Comparison of ENCODE assay signal across 8 cellular contexts in genomic region chr11:63683133-63683991, GRCh38. TPM values are rescaled to one million over a fixed set of nuclear protein-coding genes. Genes with fewer than 3 reads are reported as not detected.
DNase-seq lines count a peak whose midpoint lies in the region; ATAC-seq and TF ChIP-seq lines count a peak whose summit lies in the region.

No MANE protein-coding gene starts in this region.

- no peak overlapping the region for H2AFZ ChIP-seq in IMR-90 (replicated peaks; ENCODE audit: low read length, poor library complexity)

- peaks cover 19 to 56% of the 10 kb centered on the region in 2 experiments; a peak in 3 of 4 replicates for H3K79me1 ChIP-seq in IMR-90 (ENCODE audit: low read depth in 1 of 2, low read length in 2 of 2)

- ATAC-seq in IMR-90 (ENCODE audit: low read depth) (no peak), HG03460 (IDR thresholded peaks at IDR 0.05; ENCODE audit: unreplicated experiment) (no peak)

- no peak overlapping the region for H4K8ac ChIP-seq in IMR-90 (ENCODE audit: low read depth in 2 of 2, low read length in 2 of 2)

- H3K27me3 ChIP-seq in BE2C: no peaks in the 10 kb centered on the region
- H3K27me3 ChIP-seq in IMR-90 (ENCODE audit: control insufficient read depth, insufficient read depth, low read length): no peaks in the 10 kb centered on the region
- H3K27me3 ChIP-seq in mononuclear cell (ENCODE audit: insufficient read depth, low read length): no peaks in the 10 kb centered on the region

- H3K56ac ChIP-seq in IMR-90 (ENCODE audit: extremely low read depth, insufficient read depth, low read length): peak overlapping the region; percentile 50; the same call in 1 of the 2 replicates

- no peak overlapping the region for H3K27ac ChIP-seq in IMR-90 (ENCODE audit: insufficient read depth, low read length)

- H4K5ac ChIP-seq in IMR-90 (ENCODE audit: low read depth, low read length): no peak overlapping the region

- H3K9me3 ChIP-seq in BE2C (no peaks in the 10 kb centered on the region), IMR-90 (ENCODE audit: control insufficient read depth, insufficient read depth, low read length) (no peaks in the 10 kb centered on the region), mononuclear cell (ENCODE audit: low read depth, low read length) (no peaks in the 10 kb centered on the region)

- H3K4me3 ChIP-seq in BE2C (ENCODE audit: low read depth, low read length) (peak overlapping the region; percentile 83), IMR-90 (ENCODE audit: insufficient read depth, low read depth, low read length) (peak overlapping the region; percentile 87), astrocyte of the spinal cord (ENCODE audit: low read depth, low read length) (peak overlapping the region; percentile 94), mononuclear cell (ENCODE audit: low read length) (peak overlapping the region; percentile 93)

- H2BK20ac ChIP-seq in IMR-90 (ENCODE audit: low read depth, low read length): no peak overlapping the region

- no peak for TF ChIP-seq POLR2A in IMR-90 (IDR thresholded peaks at IDR 0.05; ENCODE audit: low read depth, low read length)

- in situ Hi-C loops in IMR-90 (cut with MboI; ENCODE audit: low sequenced_read_pairs): no loop called here
- in situ Hi-C loops in astrocyte of the spinal cord (cut with HindIII; ENCODE audit: low sequenced_read_pairs): no loop called here

- TF ChIP-seq RAD21 in IMR-90 (IDR thresholded peaks at IDR 0.05; ENCODE audit: low read length): no peak

- no TSS peak for BruUV-seq in IMR-90 (replicated peaks; lab: Mats Ljungman, UMichigan)

- no peaks in the 10 kb centered on the region for H3K4me1 ChIP-seq in BE2C
- H3K4me1 ChIP-seq in IMR-90 (ENCODE audit: control insufficient read depth, insufficient read depth, low read length): peaks cover 6% of the 10 kb centered on the region
- H3K4me1 ChIP-seq in mononuclear cell (ENCODE audit: insufficient read depth, low read length): peaks cover 60% of the 10 kb centered on the region

- POLR2A ChIA-PET in IMR-90 (lab: Charles Lee; ENCODE audit: unreplicated experiment): interaction anchor here (0.8 kb wide), 1 partner anchor 13 kb away, joined by 3 read pairs; the partner anchor contains the start of gene ATL3

- no peak overlapping the region for H2BK120ac ChIP-seq in IMR-90 (ENCODE audit: low read depth, low read length)

- CTCF ChIA-PET in IMR-90 (lab: Yijun Ruan, JAX): interaction anchor here (1.3 kb wide), 1 partner anchor 41 kb away, joined by 5 read pairs; no protein-coding TSS in a partner anchor

- H2BK15ac ChIP-seq in IMR-90 (ENCODE audit: low read depth, low read length): no peak overlapping the region

- intact Hi-C loops in IMR-90 (cut with micrococcal nuclease): no loop called here

- DNase-seq in BE2C (no peak), IMR-90 (peak; percentile 53), astrocyte of the spinal cord (ENCODE audit: low read depth, low spot score) (peak; percentile 50), NCI-H524 (lab: John Stamatoyannopoulos, UW) (no peak), NCI-H510A (lab: John Stamatoyannopoulos, UW) (no peak), NCI-H187 treated with DMSO at 0.1 percent for 48 hours (lab: John Stamatoyannopoulos, UW) (no peak)

- peaks cover 21% of the 10 kb centered on the region for H4K20me1 ChIP-seq in IMR-90 (ENCODE audit: insufficient read depth, low read length)

- no peak overlapping the region for H3K18ac ChIP-seq in IMR-90 (ENCODE audit: low read depth, low read length)

- no peak overlapping the region for H2AK9ac ChIP-seq in IMR-90 (replicated peaks; ENCODE audit: low read depth, low read length, poor library complexity)

- no peak overlapping the region for H2BK5ac ChIP-seq in IMR-90 (ENCODE audit: low read depth, low read length, poor library complexity, severe bottlenecking)

- no peak overlapping the region for H3K4ac ChIP-seq in IMR-90 (ENCODE audit: low read depth, low read length)

- H4K91ac ChIP-seq in IMR-90 (ENCODE audit: insufficient read depth, low read depth, low read length): no peak overlapping the region

- H3K9ac ChIP-seq in IMR-90 (ENCODE audit: low read depth, low read length): no peak overlapping the region; the same call in 1 of the 2 replicates

- no peak for TF ChIP-seq CTCF in BE2C (IDR thresholded peaks at IDR 0.05; ENCODE audit: low read depth, low read length)
- no peak for TF ChIP-seq CTCF in IMR-90 (conservative IDR thresholded peaks at IDR 0.05; ENCODE audit: low read depth, low read length)
- TF ChIP-seq CTCF in astrocyte of the spinal cord (IDR thresholded peaks at IDR 0.05; ENCODE audit: low read depth, low read length): no peak

- H3K9me1 ChIP-seq in IMR-90 (ENCODE audit: insufficient read depth, low read length): peaks cover 4% of the 10 kb centered on the region; the same call in 1 of the 2 replicates

- H3K36me3 ChIP-seq in BE2C (no peaks in the 10 kb centered on the region), IMR-90 (ENCODE audit: control insufficient read depth, insufficient read depth, low read length) (no peaks in the 10 kb centered on the region)

- H3K14ac ChIP-seq in IMR-90 (replicated peaks; ENCODE audit: low read depth, low read length): no peak overlapping the region

- peak overlapping the region; percentile 94 for H3K4me2 ChIP-seq in IMR-90 (ENCODE audit: low read depth, low read length)

- H2AK5ac ChIP-seq in IMR-90 (ENCODE audit: low read depth, low read length): no peak overlapping the region

- peak overlapping the region; percentile 11; the same call in 1 of the 2 replicates for H3K23ac ChIP-seq in IMR-90 (ENCODE audit: low read depth, low read length)

- no CpG with 5 or more reads among the region's 8 CpGs for WGBS in IMR-90 (ENCODE audit: extremely low coverage in 2 of 2, insufficient read length in 1 of 2), 2 experiments

- dilution Hi-C loops in IMR-90 (cut with HindIII; ENCODE audit: low sequenced_read_pairs, unreplicated experiment): no loop called here

TF ChIP-seq in IMR-90, 13 proteins besides CTCF, POLR2A, EP300 and RAD21:
- TF ChIP-seq MAZ (IDR thresholded peaks at IDR 0.05; ENCODE audit: borderline replicate concordance, low read depth, low read length) (no peak), CHD1 (IDR thresholded peaks at IDR 0.05; ENCODE audit: low read depth, low read length) (no peak), ELK1 (IDR thresholded peaks at IDR 0.05; ENCODE audit: borderline replicate concordance, low read depth, low read length) (no peak)

RNA-seq across cellular contexts. Expression of gene RTN3, which starts 2.1 kb away (rescaled TPM):
- 120 TPM for polyA plus RNA-seq in BE2C (2012; ENCODE audit: insufficient read depth, insufficient read length, low read depth)
- 31.2 and 42.5 TPM in 2 replicates for total RNA-seq in IMR-90 (2012; rRNA removed)
- 56.2 and 64.6 TPM in 2 replicates for polyA plus RNA-seq in IMR-90 (2012; rRNA removed)
- 19.4 and 71.2 TPM in 2 replicates for polyA plus RNA-seq in IMR-90 (2012; cell fraction: cytosol; rRNA removed)
- polyA plus RNA-seq in IMR-90 (2012; cell fraction: nucleus; rRNA removed; ENCODE audit: low replicate concordance): 27.1 and 31.9 TPM in 2 replicates
- 65.1 TPM for total RNA-seq in mononuclear cell

RNA-seq across cellular contexts. Expression of gene ATL3, which starts 12.2 kb away (rescaled TPM):
- polyA plus RNA-seq in BE2C (2012; ENCODE audit: insufficient read depth, insufficient read length, low read depth): 1.7 TPM
- total RNA-seq in IMR-90 (2012; rRNA removed) (131 and 132 TPM in 2 replicates), mononuclear cell (29.8 TPM)
- 16.1 and 19.9 TPM in 2 replicates for polyA plus RNA-seq in IMR-90 (2012; rRNA removed)
- 6.9 and 7.3 TPM in 2 replicates for polyA plus RNA-seq in IMR-90 (2012; cell fraction: cytosol; rRNA removed)
- polyA plus RNA-seq in IMR-90 (2012; cell fraction: nucleus; rRNA removed; ENCODE audit: low replicate concordance): 5.0 and 13.6 TPM in 2 replicates

Comparison
In these comparisons a context has a peak if more than half of its experiments do, and no peak if none do; other contexts are left out.
1. DNase-seq: peak in IMR-90 (single experiment) and astrocyte of the spinal cord (single experiment); none in BE2C (single experiment), NCI-H524 (0 of 2), NCI-H510A (single experiment) and NCI-H187 treated with DMSO at 0.1 percent for 48 hours (single experiment).
2. Peak in every context shown above with its lines, with median percentiles within 50 percentile points of each other: H3K4me3 ChIP-seq.